ENCODE assay signal across 1 cellular context in the genomic region with DNA sequence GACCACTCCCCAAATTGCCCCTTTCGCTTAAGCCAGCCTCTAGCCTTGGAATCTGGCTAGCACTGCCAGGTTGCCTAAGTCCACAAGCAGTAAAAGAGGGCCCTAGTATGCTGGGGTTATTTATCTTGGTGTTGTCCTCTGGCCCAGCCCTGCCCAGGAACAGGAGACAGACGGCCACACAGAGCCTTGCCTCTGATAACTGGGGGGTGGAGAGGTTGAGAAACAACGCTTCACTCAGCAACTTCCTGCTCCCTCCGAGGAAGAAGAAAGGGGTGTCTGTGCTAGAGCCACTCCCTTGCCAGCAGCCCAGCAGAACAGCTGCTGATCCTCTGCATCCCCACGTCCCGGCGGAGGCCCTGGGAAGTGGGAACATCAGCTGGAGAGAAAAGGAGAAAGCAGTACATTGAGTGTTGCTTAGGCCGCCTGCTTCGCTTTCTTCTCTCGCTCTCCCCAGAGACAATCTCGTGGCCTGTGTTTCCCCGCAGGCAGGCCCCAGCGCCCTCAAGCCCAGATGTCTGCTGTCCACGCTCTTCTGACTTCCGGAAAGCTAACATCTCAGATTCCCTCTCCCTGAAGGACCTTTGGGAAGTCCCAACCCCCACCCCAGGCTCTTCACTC.
TF ChIP-seq lines count a peak whose summit lies in the region.

No MANE protein-coding gene starts in this region.

TF ChIP-seq in HepG2, 621 proteins besides CTCF, POLR2A, EP300 and RAD21 (continued from another document):
- TF ChIP-seq, protein P1, sequence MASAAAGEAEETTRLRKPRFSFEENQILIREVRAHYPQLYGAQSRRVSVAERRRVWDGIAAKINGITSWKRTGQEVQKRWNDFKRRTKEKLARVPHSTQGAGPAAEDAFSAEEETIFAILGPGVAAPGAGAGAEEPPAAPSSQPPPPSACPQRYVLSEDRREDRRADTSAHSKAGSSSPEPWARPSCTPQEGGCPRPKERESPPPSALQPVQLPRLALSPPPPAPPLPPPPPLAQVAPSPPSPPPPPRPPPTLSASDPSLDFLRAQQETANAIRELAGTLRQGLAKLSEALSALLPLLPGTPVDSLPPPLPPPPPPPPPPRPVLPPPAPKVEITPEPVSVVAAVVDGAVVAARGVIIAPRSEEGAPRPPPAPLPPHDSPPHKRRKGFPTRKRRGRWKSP (CRISPR knock-in tag; IDR thresholded peaks at IDR 0.05) = peak; percentile 70
- TF ChIP-seq, protein P2, sequence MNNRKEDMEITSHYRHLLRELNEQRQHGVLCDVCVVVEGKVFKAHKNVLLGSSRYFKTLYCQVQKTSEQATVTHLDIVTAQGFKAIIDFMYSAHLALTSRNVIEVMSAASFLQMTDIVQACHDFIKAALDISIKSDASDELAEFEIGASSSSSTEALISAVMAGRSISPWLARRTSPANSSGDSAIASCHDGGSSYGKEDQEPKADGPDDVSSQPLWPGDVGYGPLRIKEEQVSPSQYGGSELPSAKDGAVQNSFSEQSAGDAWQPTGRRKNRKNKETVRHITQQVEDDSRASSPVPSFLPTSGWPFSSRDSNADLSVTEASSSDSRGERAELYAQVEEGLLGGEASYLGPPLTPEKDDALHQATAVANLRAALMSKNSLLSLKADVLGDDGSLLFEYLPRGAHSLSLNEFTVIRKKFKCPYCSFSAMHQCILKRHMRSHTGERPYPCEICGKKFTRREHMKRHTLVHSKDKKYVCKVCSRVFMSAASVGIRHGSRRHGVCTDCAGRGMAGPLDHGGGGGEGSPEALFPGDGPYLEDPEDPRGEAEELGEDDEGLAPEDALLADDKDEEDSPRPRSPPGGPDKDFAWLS (CRISPR knock-in tag; IDR thresholded peaks at IDR 0.05; ENCODE audit: borderline replicate concordance) = no peak
- TF ChIP-seq ZNF441 (CRISPR knock-in tag; IDR thresholded peaks at IDR 0.05; ENCODE audit: borderline replicate concordance) (peak; percentile 42; the same call in 1 of the 2 replicates), ZNF30 (CRISPR knock-in tag; IDR thresholded peaks at IDR 0.05) (no peak), ZNF446 (CRISPR knock-in tag; IDR thresholded peaks at IDR 0.05) (no peak), RBM22 (optimal IDR thresholded peaks at IDR 0.05; ENCODE audit: low read length) (no peak), PHF8 (CRISPR knock-in tag; IDR thresholded peaks at IDR 0.05) (peak; percentile 80), MXI1 (IDR thresholded peaks at IDR 0.05; ENCODE audit: borderline replicate concordance, low read depth, low read length) (peak; percentile 37; the same call in 1 of the 3 replicates)
